In the genomic region with DNA sequence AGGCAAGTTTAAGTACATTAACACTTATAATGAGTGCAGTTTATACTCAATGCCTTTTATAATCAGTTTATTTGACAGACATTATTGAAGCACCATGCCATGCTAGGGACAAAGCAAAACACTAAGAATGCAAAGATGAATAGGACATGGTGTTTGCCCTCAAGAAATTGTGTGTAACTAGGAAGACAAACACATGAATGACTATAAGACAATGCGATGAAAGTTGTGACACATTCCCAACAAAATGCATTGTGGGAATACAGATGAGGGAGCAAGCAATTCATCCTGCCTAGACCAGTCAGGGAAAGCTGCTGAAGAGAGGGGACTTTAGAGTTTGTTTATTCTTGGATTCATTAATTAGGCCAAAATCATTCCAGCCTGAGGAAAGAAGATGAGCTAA, we compare ENCODE assay signal across 31 cellular contexts.
"Had no signal": no experiment of that assay in that cellular context is flagged by ENCODE, and none has a peak within 500 bp of the region (broad histone marks: within the 10 kb centered on the region; RNA-seq: fewer than 3 reads in every experiment).

No MANE protein-coding gene starts in this region.

- FAIRE-seq: K562, TTC549 had no signal

- H3K27me3 ChIP-seq: ascending aorta, body of pancreas, cardiac muscle cell, Peyer's patch had no signal

- H3K4me3 ChIP-seq: ascending aorta, body of pancreas, cardiac muscle cell, K562, Peyer's patch had no signal

- ATAC-seq: activated naive CD4-positive, alpha-beta T cell treated with anti-CD3 and anti-CD28 coated beads, Interleukin-2, amount 50 U/mL, for 72 hours; activated naive CD8-positive, alpha-beta T cell treated with anti-CD3 and anti-CD28 coated beads, Interleukin-2, amount 50 U/mL, for 24 hours; activated T-cell treated with anti-CD3 and anti-CD28 coated beads, Interleukin-2, amount 50 U/mL, for 4 hours; body of pancreas; K562 had no signal

- H3K4me1 ChIP-seq: ascending aorta, body of pancreas, Peyer's patch had no signal

- H3K27ac ChIP-seq: ascending aorta, body of pancreas, cardiac muscle cell, Peyer's patch, VCaP had no signal

- H3K9me3 ChIP-seq: ascending aorta, body of pancreas, Peyer's patch had no signal

- DNase-seq: activated CD4-positive, alpha-beta memory T cell treated with anti-CD3 and anti-CD28 coated beads for 36 hours; activated CD4-positive, alpha-beta T cell treated with anti-CD3 and anti-CD28 coated beads, Interleukin-2, amount 10 ng/mL, durations not matched to agents 7 days and 5 days; activated CD4-positive, CD25-positive, alpha-beta regulatory T cell; activated CD8-positive, alpha-beta memory T cell treated with anti-CD3 and anti-CD28 coated beads for 24 hours; activated effector memory CD4-positive, alpha-beta T cell treated with anti-CD3 and anti-CD28 coated beads, Interleukin-2, amount 50 U/mL, for 16 hours; activated naive CD4-positive, alpha-beta T cell treated with Interleukin-2 at 50 U/mL for 16 hours; activated naive CD8-positive, alpha-beta T cell treated with anti-CD3 and anti-CD28 coated beads, Interleukin-2, amount 50 U/mL, for 24 hours; activated T-cell treated with anti-CD3 and anti-CD28 coated beads, Interleukin-2, amount 50 U/mL, for 4 hours; amniotic stem cell; body of pancreas; Karpas-422; NCI-H1105 treated with DMSO at 0.1 percent for 48 hours; NCI-H1436 treated with DMSO at 0.1 percent for 48 hours; NCI-H187; NCI-H2081; NCI-H2171; NCI-H2227 treated with DMSO at 0.1 percent for 48 hours; NCI-H526; NCI-H82; NK-92 treated with Interleukin-12 subunit alpha and Interleukin-12 subunit beta, amount 100 ng/mL, for 24 hours; OCI-M1; Peyer's patch; SHP77 treated with DMSO at 0.1 percent for 48 hours; T-helper 2 cell; T1000 had no signal

- H3K36me3 ChIP-seq: ascending aorta, cardiac muscle cell, Peyer's patch had no signal
